In genomic region chr17:31902693-31903092, GRCh38 we compare ENCODE assay signal across 16 cellular contexts. TPM values are rescaled to one million over a fixed set of nuclear protein-coding genes. Genes with fewer than 3 reads are reported as not detected.
A peak's percentile ranks its signal among the peaks of the same experiment; 100 is the strongest.
DNase-seq lines count a peak whose midpoint lies in the region; ATAC-seq and TF ChIP-seq lines count a peak whose summit lies in the region.
"Had no signal": no experiment of that assay in that cellular context is flagged by ENCODE, and none has a peak within 500 bp of the region (broad histone marks: within the 10 kb centered on the region; RNA-seq: fewer than 3 reads in every experiment).

No MANE protein-coding gene starts in this region.

- peaks cover 5% of the 10 kb centered on the region; the same call in 1 of the 2 replicates for H4K20me1 ChIP-seq in GM23338 (replicated peaks; ENCODE audit: insufficient read depth)
- 0 out of 2 replicates have a peak, but pooled peaks cover 3% of the 10 kb centered on the region for H4K20me1 ChIP-seq in SU-DHL-6 (ENCODE audit: low read depth, low read length)

- H3K79me2 ChIP-seq in GM23338 (replicated peaks; ENCODE audit: insufficient read depth) (peaks cover 37% of the 10 kb centered on the region), SU-DHL-6 (ENCODE audit: insufficient read depth, low read length) (peaks cover 32% of the 10 kb centered on the region)

- H3K27ac ChIP-seq in GM23338 (ENCODE audit: low read depth) (0 out of 2 replicates have a peak overlapping the region, but pooled peaks have one; percentile 56), SU-DHL-6 (ENCODE audit: low read depth, low read length) (no peak overlapping the region)

- peaks cover 25% of the 10 kb centered on the region for H3K4me1 Mint-ChIP-seq in activated CD8-positive, alpha-beta T cell treated with anti-CD3 and anti-CD28 coated beads for 36 hours (ENCODE audit: low read depth)
- peaks cover 19% of the 10 kb centered on the region for H3K4me1 Mint-ChIP-seq in activated CD8-positive, alpha-beta T cell treated with anti-CD3 and anti-CD28 coated beads, Interleukin-2, amount 10 ng/mL, durations not matched to agents 7 days and 5 days (ENCODE audit: low read depth)
- H3K4me1 Mint-ChIP-seq in GM23338 (no peaks in the 10 kb centered on the region; the same call in 2 of the 3 replicates), neural crest cell (peaks cover 3% of the 10 kb centered on the region)

- no peak overlapping the region for H3K9ac ChIP-seq in SU-DHL-6 (ENCODE audit: low read length)

- H3K4me3 Mint-ChIP-seq in activated CD8-positive, alpha-beta T cell treated with anti-CD3 and anti-CD28 coated beads for 36 hours, result peak overlapping the region; percentile 12
- H3K4me3 Mint-ChIP-seq in activated CD8-positive, alpha-beta T cell treated with anti-CD3 and anti-CD28 coated beads, Interleukin-2, amount 10 ng/mL, durations not matched to agents 7 days and 5 days, result no peak overlapping the region
- no peak overlapping the region for H3K4me3 Mint-ChIP-seq in GM23338
- H3K4me3 Mint-ChIP-seq in neural crest cell, result peak overlapping the region; percentile 16
- H3K4me3 Mint-ChIP-seq: activated naive CD8-positive, alpha-beta T cell treated with anti-CD3 and anti-CD28 coated beads, Interleukin-2, amount 10 ng/mL, durations not matched to agents 7 days and 5 days had no signal

- H3K4me2 ChIP-seq in GM23338 (no peak overlapping the region), SU-DHL-6 (ENCODE audit: low read depth, low read length, poor library complexity, severe bottlenecking) (no peak overlapping the region)

- no peaks in the 10 kb centered on the region for H3K9me3 Mint-ChIP-seq in activated CD8-positive, alpha-beta T cell treated with anti-CD3 and anti-CD28 coated beads for 36 hours
- H3K9me3 Mint-ChIP-seq in activated CD8-positive, alpha-beta T cell treated with anti-CD3 and anti-CD28 coated beads, Interleukin-2, amount 10 ng/mL, durations not matched to agents 7 days and 5 days (ENCODE audit: insufficient read depth), result no peaks in the 10 kb centered on the region
- H3K9me3 Mint-ChIP-seq in GM23338 (no peaks in the 10 kb centered on the region), neural crest cell (no peaks in the 10 kb centered on the region)
- H3K9me3 Mint-ChIP-seq: activated naive CD8-positive, alpha-beta T cell treated with anti-CD3 and anti-CD28 coated beads, Interleukin-2, amount 10 ng/mL, durations not matched to agents 7 days and 5 days; CD4-positive, alpha-beta memory T cell had no signal

- H3K4me3 ChIP-seq in GM23338, result no peak overlapping the region
- no peak overlapping the region for H3K4me3 ChIP-seq in SU-DHL-6 (ENCODE audit: insufficient read depth, low read length, poor library complexity, severe bottlenecking)

- H3K4me1 ChIP-seq in GM23338 (ENCODE audit: insufficient read depth), result peaks cover 8% of the 10 kb centered on the region; the same call in 1 of the 2 replicates

- H3K27me3 ChIP-seq in GM23338 (ENCODE audit: insufficient read depth) (no peaks in the 10 kb centered on the region), SU-DHL-6 (ENCODE audit: low read length) (no peaks in the 10 kb centered on the region)

- no peak for ATAC-seq in activated CD8-positive, alpha-beta T cell treated with anti-CD3 and anti-CD28 coated beads for 36 hours
- ATAC-seq in activated CD8-positive, alpha-beta T cell treated with anti-CD3 and anti-CD28 coated beads, Interleukin-2, amount 10 ng/mL, durations not matched to agents 7 days and 5 days, result no peak
- ATAC-seq in GM23338, result no peak
- ATAC-seq: right cardiac atrium had no signal

- peak; percentile 22 for DNase-seq in activated CD8-positive, alpha-beta T cell treated with anti-CD3 and anti-CD28 coated beads for 36 hours
- DNase-seq in activated CD8-positive, alpha-beta T cell treated with anti-CD3 and anti-CD28 coated beads, Interleukin-2, amount 10 ng/mL, durations not matched to agents 7 days and 5 days, result no peak
- no peak for DNase-seq in GM23338 (ENCODE audit: low spot score)
- DNase-seq in neural crest cell (ENCODE audit: low read depth, low spot score), result no peak
- DNase-seq in NCI-H446 treated with DMSO at 0.1 percent for 48 hours (lab: John Stamatoyannopoulos, UW), result no peak
- no peak for DNase-seq in foreskin melanocyte
- DNase-seq in cerebellum (ENCODE audit: low spot score), result no peak
- DNase-seq: activated naive CD8-positive, alpha-beta T cell treated with anti-CD3 and anti-CD28 coated beads, Interleukin-2, amount 10 ng/mL, durations not matched to agents 7 days and 5 days; CD4-positive, alpha-beta memory T cell; mesenchymal stem cell; NCI-H774; right cardiac atrium; Right ventricle myocardium superior; stimulated activated CD4-positive, alpha-beta T cell treated with anti-CD3 and anti-CD28 coated beads, Interleukin-2, amount 100 ng/mL, for 24 hours had no signal

- H3K36me3 ChIP-seq in GM23338 (ENCODE audit: insufficient read depth) (peaks cover 12% of the 10 kb centered on the region; the same call in 1 of the 2 replicates), SU-DHL-6 (ENCODE audit: low read length) (peaks cover 6% of the 10 kb centered on the region; the same call in 1 of the 2 replicates)

- no peak for TF ChIP-seq CTCF in activated CD8-positive, alpha-beta T cell treated with anti-CD3 and anti-CD28 coated beads for 36 hours (IDR thresholded peaks at IDR 0.05)
- TF ChIP-seq CTCF in GM23338 (conservative IDR thresholded peaks at IDR 0.05; ENCODE audit: low read depth in 2 of 2) (no peak), SU-DHL-6 (IDR thresholded peaks at IDR 0.05; ENCODE audit: insufficient read depth, low read length, poor library complexity, severe bottlenecking) (no peak), neural crest cell (conservative IDR thresholded peaks at IDR 0.05) (no peak)

- no peaks in the 10 kb centered on the region for H3K9me3 ChIP-seq in SU-DHL-6 (ENCODE audit: insufficient read depth, low read length)
- H3K9me3 ChIP-seq: neutrophil had no signal

- H3K27ac Mint-ChIP-seq in activated CD8-positive, alpha-beta T cell treated with anti-CD3 and anti-CD28 coated beads for 36 hours, result peak overlapping the region; percentile 50
- no peak overlapping the region for H3K27ac Mint-ChIP-seq in activated CD8-positive, alpha-beta T cell treated with anti-CD3 and anti-CD28 coated beads, Interleukin-2, amount 10 ng/mL, durations not matched to agents 7 days and 5 days
- H3K27ac Mint-ChIP-seq in GM23338 (no peak overlapping the region), neural crest cell (ENCODE audit: unreplicated experiment) (no peak overlapping the region)
- H3K27ac Mint-ChIP-seq: activated naive CD8-positive, alpha-beta T cell treated with anti-CD3 and anti-CD28 coated beads, Interleukin-2, amount 10 ng/mL, durations not matched to agents 7 days and 5 days had no signal

- intact Hi-C loops in activated CD8-positive, alpha-beta T cell treated with anti-CD3 and anti-CD28 coated beads for 36 hours (cut with micrococcal nuclease), result no loop called here

- H3K9me2 ChIP-seq in GM23338 (ENCODE audit: insufficient read depth) (no peaks in the 10 kb centered on the region), SU-DHL-6 (replicated peaks; ENCODE audit: insufficient read depth, low read length) (no peaks in the 10 kb centered on the region)

- H2AFZ ChIP-seq in GM23338, result peak overlapping the region; percentile 79
- H2AFZ ChIP-seq in SU-DHL-6 (ENCODE audit: low read depth, low read length, severe bottlenecking), result peak overlapping the region; percentile 82

- no peaks in the 10 kb centered on the region for H3K27me3 Mint-ChIP-seq in activated CD8-positive, alpha-beta T cell treated with anti-CD3 and anti-CD28 coated beads for 36 hours
- peaks cover 10% of the 10 kb centered on the region for H3K27me3 Mint-ChIP-seq in activated CD8-positive, alpha-beta T cell treated with anti-CD3 and anti-CD28 coated beads, Interleukin-2, amount 10 ng/mL, durations not matched to agents 7 days and 5 days (ENCODE audit: low read depth)
- H3K27me3 Mint-ChIP-seq in GM23338 (ENCODE audit: insufficient read depth, low read depth, poor library complexity), result peaks cover 3% of the 10 kb centered on the region
- peaks cover 8% of the 10 kb centered on the region for H3K27me3 Mint-ChIP-seq in neural crest cell (ENCODE audit: low read depth)

- POLR2A ChIA-PET in activated CD8-positive, alpha-beta T cell treated with anti-CD3 and anti-CD28 coated beads for 36 hours (lab: Charles Lee), result interaction anchor here (0.6 to 1.2 kb wide), 4 partner anchors 15 to 104 kb away, joined by 3 to 4 read pairs (median 3); partner anchors contain the start of gene LRRC37B
- POLR2A ChIA-PET in activated CD8-positive, alpha-beta T cell treated with anti-CD3 and anti-CD28 coated beads, Interleukin-2, amount 10 ng/mL, durations not matched to agents 7 days and 5 days (lab: Charles Lee), result interaction anchor here (1.9 to 2.5 kb wide), 2 partner anchors 34 to 394 kb away, joined by 6 to 13 read pairs; partner anchors contain the start of gene SUZ12

- peaks cover 10% of the 10 kb centered on the region for H3K36me3 Mint-ChIP-seq in activated CD8-positive, alpha-beta T cell treated with anti-CD3 and anti-CD28 coated beads for 36 hours (ENCODE audit: low read depth)
- peaks cover 8% of the 10 kb centered on the region for H3K36me3 Mint-ChIP-seq in activated CD8-positive, alpha-beta T cell treated with anti-CD3 and anti-CD28 coated beads, Interleukin-2, amount 10 ng/mL, durations not matched to agents 7 days and 5 days (ENCODE audit: low read depth)
- H3K36me3 Mint-ChIP-seq in GM23338 (ENCODE audit: low read depth) (peaks cover 11% of the 10 kb centered on the region), neural crest cell (ENCODE audit: low read depth) (no peaks in the 10 kb centered on the region)

- CTCF ChIA-PET in activated CD8-positive, alpha-beta T cell treated with anti-CD3 and anti-CD28 coated beads for 36 hours (lab: Charles Lee), result interaction anchor here (2.3 kb wide), 1 partner anchor 11 kb away, joined by 8 read pairs; no protein-coding TSS in a partner anchor
- CTCF ChIA-PET in activated CD8-positive, alpha-beta T cell treated with anti-CD3 and anti-CD28 coated beads, Interleukin-2, amount 10 ng/mL, durations not matched to agents 7 days and 5 days (lab: Charles Lee), result interaction anchor here (0.9 to 4.1 kb wide), 5 partner anchors 10 to 236 kb away, joined by 3 to 29 read pairs (median 3); partner anchors contain the start of gene LRRC37B

- H3F3A ChIP-seq in GM23338 (replicated peaks; ENCODE audit: low read depth), result no peaks in the 10 kb centered on the region
- peaks cover 7% of the 10 kb centered on the region for H3F3A ChIP-seq in SU-DHL-6 (ENCODE audit: insufficient read depth)

RNA-seq across cellular contexts. Expression of gene UTP6, which starts 1.2 kb away (rescaled TPM):
- total RNA-seq in activated CD8-positive, alpha-beta T cell treated with anti-CD3 and anti-CD28 coated beads for 36 hours, result 100 to 1,000 TPM; 135 to 140 TPM
- 10 to 100 TPM; 78.3 to 83.0 TPM for total RNA-seq in activated CD8-positive, alpha-beta T cell treated with anti-CD3 and anti-CD28 coated beads, Interleukin-2, amount 10 ng/mL, durations not matched to agents 7 days and 5 days
- total RNA-seq in GM23338 (2014; rRNA removed; shearing (Covaris generic)), result 50.8 and 72.7 TPM in 2 replicates
- 88.6 and 111 TPM in 2 replicates for polyA plus RNA-seq in GM23338 (2016; fragmentation: Nextera tagmentation; extraction: Ambion mirVana)
- total RNA-seq in neural crest cell, result 73.3 and 77.7 TPM in 2 replicates
- total RNA-seq in cerebellum, result 37.7 TPM

RNA-seq across cellular contexts. Expression of gene SUZ12, which starts 34.1 kb away (rescaled TPM):
- 10 to 100 TPM; 60.7 to 64.2 TPM for total RNA-seq in activated CD8-positive, alpha-beta T cell treated with anti-CD3 and anti-CD28 coated beads for 36 hours
- 10 to 100 TPM; 65.6 to 68.7 TPM for total RNA-seq in activated CD8-positive, alpha-beta T cell treated with anti-CD3 and anti-CD28 coated beads, Interleukin-2, amount 10 ng/mL, durations not matched to agents 7 days and 5 days
- total RNA-seq in GM23338 (2014; rRNA removed; shearing (Covaris generic)), result 39.8 and 44.4 TPM in 2 replicates
- 20.2 and 22.3 TPM in 2 replicates for polyA plus RNA-seq in GM23338 (2016; fragmentation: Nextera tagmentation; extraction: Ambion mirVana)
- 40.2 and 43.9 TPM in 2 replicates for total RNA-seq in neural crest cell
- 33.9 TPM for total RNA-seq in cerebellum

RNA-seq across cellular contexts. Expression of gene COPRS, which starts 43.6 kb away (rescaled TPM):
- total RNA-seq in activated CD8-positive, alpha-beta T cell treated with anti-CD3 and anti-CD28 coated beads for 36 hours, result 10 to 100 TPM; 57.5 to 57.6 TPM
- 10 to 100 TPM; 21.0 to 22.5 TPM for total RNA-seq in activated CD8-positive, alpha-beta T cell treated with anti-CD3 and anti-CD28 coated beads, Interleukin-2, amount 10 ng/mL, durations not matched to agents 7 days and 5 days
- 50.9 and 51.5 TPM in 2 replicates for total RNA-seq in GM23338 (2014; rRNA removed; shearing (Covaris generic))
- polyA plus RNA-seq in GM23338 (2016; fragmentation: Nextera tagmentation; extraction: Ambion mirVana), result 62.6 and 63.9 TPM in 2 replicates
- 57.9 and 60.7 TPM in 2 replicates for total RNA-seq in neural crest cell
- 20.4 TPM for total RNA-seq in cerebellum

Comparison
In these comparisons a context has a peak if more than half of its experiments do, and no peak if none do; other contexts are left out.
1. H3K4me3 Mint-ChIP-seq: peak in activated CD8-positive, alpha-beta T cell treated with anti-CD3 and anti-CD28 coated beads for 36 hours (single experiment) and neural crest cell (single experiment); none in activated CD8-positive, alpha-beta T cell treated with anti-CD3 and anti-CD28 coated beads, Interleukin-2, amount 10 ng/mL, durations not matched to agents 7 days and 5 days (single experiment) and GM23338 (single experiment).